In the genomic region with DNA sequence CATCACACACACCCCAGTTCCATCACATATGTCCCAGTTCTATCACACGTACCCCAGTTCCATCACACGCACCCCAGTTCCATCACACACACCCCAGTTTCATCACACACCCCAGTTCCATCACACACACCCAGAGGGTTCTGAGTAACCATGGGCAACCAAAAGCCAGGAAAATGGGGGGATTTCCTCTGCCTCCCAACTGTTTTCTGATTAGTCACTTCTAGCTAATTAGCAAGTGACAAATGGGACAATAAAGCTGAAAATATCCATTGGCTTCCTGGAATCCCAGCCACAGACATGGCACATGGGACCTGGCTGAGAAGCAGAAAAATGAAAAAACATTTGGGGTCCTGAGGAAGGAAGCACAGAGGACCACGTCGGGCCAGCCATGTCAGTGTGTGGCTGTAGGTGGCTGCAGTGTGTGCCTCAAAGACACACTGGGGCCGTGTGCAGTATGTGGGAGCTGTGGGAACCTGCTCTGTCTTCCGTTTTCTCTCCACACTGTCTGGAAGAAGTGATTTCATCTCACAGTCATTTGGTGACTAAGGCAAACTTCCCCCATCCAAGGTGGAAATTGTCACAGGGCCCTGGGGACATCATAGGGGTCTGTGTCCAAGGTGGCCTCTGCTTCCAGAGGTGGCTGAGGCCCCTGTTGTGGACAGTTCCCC, we compare ENCODE assay signal across 8 cellular contexts.
DNase-seq lines count a peak whose midpoint lies in the region; ATAC-seq, FAIRE-seq and TF ChIP-seq lines count a peak whose summit lies in the region.

No MANE protein-coding gene starts in this region.

- peaks cover 0 to 3% (median 0%) of the 10 kb centered on the region in 12 donors for H3K9me3 ChIP-seq in heart left ventricle
- no peaks in the 10 kb centered on the region for H3K9me3 ChIP-seq in right atrium auricular region

- no peak overlapping the region for H3K4me3 Mint-ChIP-seq in T-cell
- peak overlapping the region; percentile 20 to 55 for H3K4me3 Mint-ChIP-seq in stimulated activated naive CD8-positive, alpha-beta T cell treated with anti-CD3 and anti-CD28 coated beads, Interleukin-15, amount 100 ng/mL, for 72 hours

- no peak for FAIRE-seq in GM12891 (lab: Jason Lieb, UNC)

- H3K4me1 Mint-ChIP-seq in T-cell: peaks cover 45 to 63% (median 48%) of the 10 kb centered on the region in 3 donors
- peaks cover 83% of the 10 kb centered on the region for H3K4me1 Mint-ChIP-seq in stimulated activated naive CD8-positive, alpha-beta T cell treated with anti-CD3 and anti-CD28 coated beads, Interleukin-15, amount 100 ng/mL, for 72 hours

- no peaks in the 10 kb centered on the region for H3K9me3 Mint-ChIP-seq in T-cell
- no peaks in the 10 kb centered on the region for H3K9me3 Mint-ChIP-seq in stimulated activated naive CD8-positive, alpha-beta T cell treated with anti-CD3 and anti-CD28 coated beads, Interleukin-15, amount 100 ng/mL, for 72 hours

- POLR2A ChIA-PET in T-cell (lab: Charles Lee): no interaction called here

- DNase-seq in heart left ventricle (no peak), right atrium auricular region (ENCODE audit: low spot score) (no peak), T-cell (no peak), fibroblast of pulmonary artery (ENCODE audit: low read depth) (peak; percentile 79), HT-29 (ENCODE audit: low spot score) (no peak), GM12891 (ENCODE audit: insufficient read length, low spot score) (no peak)
- no peak for DNase-seq in stimulated activated naive CD8-positive, alpha-beta T cell treated with anti-CD3 and anti-CD28 coated beads, Interleukin-15, amount 100 ng/mL, for 72 hours

- H3K27ac Mint-ChIP-seq in T-cell: peak overlapping the region; percentile 14 to 19
- peak overlapping the region; percentile 59 to 94 for H3K27ac Mint-ChIP-seq in stimulated activated naive CD8-positive, alpha-beta T cell treated with anti-CD3 and anti-CD28 coated beads, Interleukin-15, amount 100 ng/mL, for 72 hours

- no peaks in the 10 kb centered on the region for H3K27me3 ChIP-seq in heart left ventricle
- no peaks in the 10 kb centered on the region for H3K27me3 ChIP-seq in right atrium auricular region

- TF ChIP-seq CTCF in heart left ventricle (IDR thresholded peaks at IDR 0.05) (no peak), right atrium auricular region (IDR thresholded peaks at IDR 0.05) (no peak), fibroblast of pulmonary artery (IDR thresholded peaks at IDR 0.05; ENCODE audit: low read length, missing control alignments) (no peak)

- TF ChIP-seq POLR2A in heart left ventricle (IDR thresholded peaks at IDR 0.05): no peak
- TF ChIP-seq POLR2A in GM12891 (IDR thresholded peaks at IDR 0.05; ENCODE audit: low read depth, low read length): no peak

- WGBS in heart left ventricle, 4 donors: 66 to 75% (median 71%) methylated on average over 6 of the region's 6 CpGs

- no peaks in the 10 kb centered on the region for H3K27me3 Mint-ChIP-seq in T-cell
- no peaks in the 10 kb centered on the region for H3K27me3 Mint-ChIP-seq in stimulated activated naive CD8-positive, alpha-beta T cell treated with anti-CD3 and anti-CD28 coated beads, Interleukin-15, amount 100 ng/mL, for 72 hours

- CTCF ChIA-PET in T-cell (lab: Charles Lee): no interaction called here

- peak in 3 of 4 donors; percentile 19 to 58 (median 32) for ATAC-seq in heart left ventricle
- ATAC-seq in T-cell (replicated peaks in 1 of 4): peak in 1 of 4 experiments; percentile 24
- ATAC-seq in stimulated activated naive CD8-positive, alpha-beta T cell treated with anti-CD3 and anti-CD28 coated beads, Interleukin-15, amount 100 ng/mL, for 72 hours: peak; percentile 76
- ATAC-seq in HG03095 (IDR thresholded peaks at IDR 0.05; ENCODE audit: unreplicated experiment): no peak

- H3K27ac ChIP-seq in heart left ventricle: peak overlapping the region in 6 of 12 donors; percentile 17 to 52 (median 32)
- no peak overlapping the region for H3K27ac ChIP-seq in right atrium auricular region

- H3K4me1 ChIP-seq in heart left ventricle (peaks cover 0 to 77% (median 42%) of the 10 kb centered on the region in 12 donors), right atrium auricular region (peaks cover 0 to 52% of the 10 kb centered on the region in 2 donors)

- H3K4me3 ChIP-seq in heart left ventricle: no peak overlapping the region
- no peak overlapping the region for H3K4me3 ChIP-seq in right atrium auricular region
- H3K4me3 ChIP-seq in fibroblast of pulmonary artery (replicated peaks; ENCODE audit: low read depth, low read length): no peak overlapping the region

- intact Hi-C loops in heart left ventricle (cut with DNase I): loop anchor here in 1 of 10 donors (10.0 kb wide), 1 partner anchor 64 kb away; no protein-coding TSS in a partner anchor

- peaks cover 24% of the 10 kb centered on the region for H3K36me3 Mint-ChIP-seq in T-cell

- no peaks in the 10 kb centered on the region for H3K36me3 ChIP-seq in heart left ventricle
- no peaks in the 10 kb centered on the region for H3K36me3 ChIP-seq in right atrium auricular region

TF ChIP-seq in GM12891, 5 proteins besides CTCF, POLR2A, EP300 and RAD21:
- TF ChIP-seq POU2F2 (IDR thresholded peaks at IDR 0.05; ENCODE audit: low read depth, low read length) (no peak), POLR2AphosphoS5 (IDR thresholded peaks at IDR 0.05; ENCODE audit: low read depth, low read length) (no peak), PAX5 (IDR thresholded peaks at IDR 0.05; ENCODE audit: insufficient read depth, low read length, severe bottlenecking) (no peak), SPI1 (IDR thresholded peaks at IDR 0.05; ENCODE audit: low read depth, low read length) (no peak), TAF1 (IDR thresholded peaks at IDR 0.05; ENCODE audit: low read depth, low read length) (no peak)

Comparison
In these comparisons a context has a peak if more than half of its experiments do, and no peak if none do; other contexts are left out.
1. H3K4me3 Mint-ChIP-seq: peak in stimulated activated naive CD8-positive, alpha-beta T cell treated with anti-CD3 and anti-CD28 coated beads, Interleukin-15, amount 100 ng/mL, for 72 hours (2 of 2); none in T-cell (0 of 3).